In the genomic region with DNA sequence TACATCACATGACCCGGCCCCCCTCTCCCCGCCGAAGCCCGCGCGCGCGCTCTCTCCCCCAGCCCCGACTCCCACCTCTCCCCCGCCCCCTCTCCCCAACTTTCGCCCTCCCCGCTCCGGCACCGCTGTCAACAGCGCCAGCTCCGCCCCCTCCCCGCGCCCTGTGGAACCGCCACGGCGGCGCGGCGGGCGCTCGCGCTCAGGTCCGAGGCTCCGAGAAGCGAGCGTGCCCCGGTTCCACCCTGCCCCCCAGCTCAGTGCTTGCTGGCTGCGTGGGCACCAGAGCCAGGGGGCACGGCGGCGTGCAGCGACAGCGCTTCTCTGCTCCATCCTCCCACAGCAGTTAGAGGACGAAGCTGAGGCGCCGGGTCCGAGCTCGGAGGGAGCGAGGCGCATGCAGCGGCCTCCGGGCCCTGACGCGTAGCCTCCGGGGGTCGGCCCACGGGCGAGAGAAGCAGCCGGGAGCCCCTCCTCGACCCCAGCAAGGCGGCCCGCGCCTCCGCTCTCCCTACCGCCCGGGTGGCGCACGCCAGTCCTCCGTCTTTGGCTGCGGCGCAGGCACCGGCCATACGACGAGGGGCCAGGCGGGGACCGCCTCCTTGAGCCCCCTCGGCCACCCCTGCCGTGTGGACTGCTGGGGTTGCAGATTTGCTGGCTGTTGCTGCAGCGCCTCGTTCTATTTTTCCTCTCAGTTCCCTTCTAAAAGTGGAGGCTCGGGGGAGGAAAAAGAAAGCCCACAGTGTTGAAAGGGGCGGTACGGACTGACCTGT, we compare ENCODE assay signal across 8 cellular contexts.
A peak's percentile ranks its signal among the peaks of the same experiment; 100 is the strongest.
DNase-seq lines count a peak whose midpoint lies in the region; ATAC-seq and TF ChIP-seq lines count a peak whose summit lies in the region.

No MANE protein-coding gene starts in this region.

- H3K9ac ChIP-seq in fibroblast of lung (ENCODE audit: insufficient read depth, low read length): peak overlapping the region; percentile 94

- H3K36me3 ChIP-seq in fibroblast of lung (ENCODE audit: control insufficient read depth, insufficient read depth, low read length) (no peaks in the 10 kb centered on the region), neuron (ENCODE audit: insufficient read depth, low read length) (peaks cover 2% of the 10 kb centered on the region), suprapubic skin (no peaks in the 10 kb centered on the region)

- H2AFZ ChIP-seq in fibroblast of lung (ENCODE audit: low read length) (peak overlapping the region; percentile 60), neuron (ENCODE audit: low read depth, low read length) (peak overlapping the region; percentile 71)

- H3K9me3 ChIP-seq in fibroblast of lung (ENCODE audit: control insufficient read depth, insufficient read depth, low read depth, low read length) (no peaks in the 10 kb centered on the region), neuron (ENCODE audit: low read length) (no peaks in the 10 kb centered on the region), suprapubic skin (no peaks in the 10 kb centered on the region)

- H3K27me3 ChIP-seq in fibroblast of lung (ENCODE audit: control insufficient read depth, insufficient read depth, low read length) (no peaks in the 10 kb centered on the region), neuron (ENCODE audit: insufficient read depth, low read length) (no peaks in the 10 kb centered on the region), suprapubic skin (peaks cover 22% of the 10 kb centered on the region)

- H4K20me1 ChIP-seq in fibroblast of lung (ENCODE audit: control insufficient read depth, extremely low read depth, insufficient read depth, low read length): no peaks in the 10 kb centered on the region

- peaks cover 3% of the 10 kb centered on the region for H3K4me1 ChIP-seq in fibroblast of lung (ENCODE audit: control insufficient read depth, extremely low read depth, insufficient read depth, low read length)
- H3K4me1 ChIP-seq in neuron (ENCODE audit: insufficient read depth, low read length): peaks cover 28% of the 10 kb centered on the region
- peaks cover 54% of the 10 kb centered on the region for H3K4me1 ChIP-seq in suprapubic skin

- H3K4me3 ChIP-seq in fibroblast of lung (replicated peaks in 1 of 4; ENCODE audit: control extremely low read depth in 1 of 4, insufficient read depth in 1 of 4, low read depth in 3 of 4, low read length in 4 of 4) (peak overlapping the region; percentile 74 to 96 (median 91)), neuron (ENCODE audit: low read length) (peak overlapping the region; percentile 77), suprapubic skin (peak overlapping the region; percentile 77)

- peak overlapping the region; percentile 94 for H3K27ac ChIP-seq in fibroblast of lung (ENCODE audit: insufficient read depth, low read length)
- H3K27ac ChIP-seq in suprapubic skin: peak overlapping the region; percentile 100

- H3K4me2 ChIP-seq in fibroblast of lung (ENCODE audit: extremely low read depth, insufficient read depth, low read length): peak overlapping the region; percentile 75

- WGBS in suprapubic skin: 0% methylated on average over 4 of the region's 78 CpGs

- TF ChIP-seq EP300 in suprapubic skin (IDR thresholded peaks at IDR 0.05): no peak

- ATAC-seq in HG03039 (IDR thresholded peaks at IDR 0.05; ENCODE audit: unreplicated experiment): peak; percentile 26

- DNase-seq in NOMO-1 treated with DMSO at 0.1 percent for 48 hours (lab: John Stamatoyannopoulos, UW; ENCODE audit: unreplicated experiment) (peak; percentile 33), NOMO-1 treated with dmso at 0.1 percent for 144 hours (lab: John Stamatoyannopoulos, UW; ENCODE audit: unreplicated experiment) (no peak), activated T-helper 1 cell treated with Interleukin-2 at 50 U/mL for 16 hours (ENCODE audit: low read depth) (peak; percentile 93), fibroblast of lung (ENCODE audit: low read depth in 2 of 2) (peak; percentile 96 to 97), suprapubic skin (ENCODE audit: low spot score in 2 of 2) (peak; percentile 98)
- DNase-seq in NK-92 treated with Interleukin-12 subunit alpha and Interleukin-12 subunit beta, amount 100 ng/mL, for 24 hours (lab: John Stamatoyannopoulos, UW): peak; percentile 98

- TF ChIP-seq CTCF in fibroblast of lung (conservative IDR thresholded peaks at IDR 0.05 in 1 of 2, IDR thresholded peaks at IDR 0.05 in 1 of 2; ENCODE audit: low read depth in 1 of 2, low read length in 2 of 2) (no peak), suprapubic skin (IDR thresholded peaks at IDR 0.05) (no peak)

- H3K79me2 ChIP-seq in fibroblast of lung (ENCODE audit: control insufficient read depth, insufficient read depth, low read length): peaks cover 18% of the 10 kb centered on the region

- TF ChIP-seq POLR2A in suprapubic skin (IDR thresholded peaks at IDR 0.05): no peak
